28 cellular contexts compared by ENCODE assay signal in genomic region chr5:155935723-155936122, GRCh38.
"Had no signal": no experiment of that assay in that cellular context is flagged by ENCODE, and none has a peak within 500 bp of the region (broad histone marks: within the 10 kb centered on the region; RNA-seq: fewer than 3 reads in every experiment).

No MANE protein-coding gene starts in this region.

- H3K9me3 Mint-ChIP-seq: activated CD4-positive, alpha-beta T cell treated with anti-CD3 and anti-CD28 coated beads, Interleukin-2, amount 10 ng/mL, durations not matched to agents 24 days and 14 days; activated naive CD4-positive, alpha-beta T cell treated with anti-CD3 and anti-CD28 coated beads, Interleukin-2, amount 50 U/mL, for 24 hours; activated naive CD8-positive, alpha-beta T cell treated with anti-CD3 and anti-CD28 coated beads, Interleukin-2, amount 10 ng/mL, durations not matched to agents 7 days and 5 days; activated T-cell treated with anti-CD3 and anti-CD28 coated beads, Interleukin-2, amount 50 U/mL, for 24 hours; activated T-helper 2 cell treated with anti-CD3 and anti-CD28 coated beads, Interferon-gamma antibody, Interleukin-2, Interleukin-4, amounts not matched to agents 10 μg/mL and 5 μg/mL and 100 μg/mL, durations not matched to agents 14 hours and 24 hours and 36 hours had no signal

- H3K27ac Mint-ChIP-seq: activated CD4-positive, alpha-beta T cell treated with anti-CD3 and anti-CD28 coated beads, Interleukin-2, amount 10 ng/mL, durations not matched to agents 24 days and 14 days; activated CD8-positive, alpha-beta T cell treated with anti-CD3 and anti-CD28 coated beads, Interleukin-2, amount 10 ng/mL, durations not matched to agents 7 days and 5 days; activated naive CD4-positive, alpha-beta T cell treated with anti-CD3 and anti-CD28 coated beads, Interleukin-2, amount 50 U/mL, for 24 hours; activated naive CD8-positive, alpha-beta T cell treated with anti-CD3 and anti-CD28 coated beads, Interleukin-2, amount 10 ng/mL, durations not matched to agents 7 days and 5 days; activated T-cell treated with anti-CD3 and anti-CD28 coated beads, Interleukin-2, amount 50 U/mL, for 24 hours; activated T-helper 2 cell treated with anti-CD3 and anti-CD28 coated beads, Interferon-gamma antibody, Interleukin-2, Interleukin-4, amounts not matched to agents 10 μg/mL and 5 μg/mL and 100 μg/mL, durations not matched to agents 14 hours and 24 hours and 36 hours had no signal

- H3K4me1 Mint-ChIP-seq: activated CD4-positive, alpha-beta T cell treated with anti-CD3 and anti-CD28 coated beads, Interleukin-2, amount 10 ng/mL, durations not matched to agents 24 days and 14 days; activated naive CD4-positive, alpha-beta T cell treated with anti-CD3 and anti-CD28 coated beads, Interleukin-2, amount 50 U/mL, for 24 hours; activated naive CD8-positive, alpha-beta T cell treated with anti-CD3 and anti-CD28 coated beads, Interleukin-2, amount 10 ng/mL, durations not matched to agents 7 days and 5 days had no signal

- H3K4me3 Mint-ChIP-seq: activated CD4-positive, alpha-beta T cell treated with anti-CD3 and anti-CD28 coated beads, Interleukin-2, amount 10 ng/mL, durations not matched to agents 24 days and 14 days; activated CD8-positive, alpha-beta T cell treated with anti-CD3 and anti-CD28 coated beads, Interleukin-2, amount 10 ng/mL, durations not matched to agents 7 days and 5 days; activated naive CD4-positive, alpha-beta T cell treated with anti-CD3 and anti-CD28 coated beads, Interleukin-2, amount 50 U/mL, for 24 hours; activated naive CD8-positive, alpha-beta T cell treated with anti-CD3 and anti-CD28 coated beads, Interleukin-2, amount 10 ng/mL, durations not matched to agents 7 days and 5 days; activated T-cell treated with anti-CD3 and anti-CD28 coated beads, Interleukin-2, amount 50 U/mL, for 24 hours had no signal

- ATAC-seq: activated CD8-positive, alpha-beta T cell treated with anti-CD3 and anti-CD28 coated beads, Interleukin-2, amount 10 ng/mL, durations not matched to agents 7 days and 5 days; body of pancreas; K562; Panc1 had no signal

- H3K27me3 Mint-ChIP-seq: activated CD4-positive, alpha-beta T cell treated with anti-CD3 and anti-CD28 coated beads, Interleukin-2, amount 10 ng/mL, durations not matched to agents 24 days and 14 days had no signal

- H3K36me3 Mint-ChIP-seq: activated naive CD4-positive, alpha-beta T cell treated with anti-CD3 and anti-CD28 coated beads, Interleukin-2, amount 50 U/mL, for 24 hours; activated naive CD8-positive, alpha-beta T cell treated with anti-CD3 and anti-CD28 coated beads, Interleukin-2, amount 10 ng/mL, durations not matched to agents 7 days and 5 days had no signal

- DNase-seq: activated CD4-positive, alpha-beta T cell treated with anti-CD3 and anti-CD28 coated beads, Interleukin-2, amount 10 ng/mL, durations not matched to agents 24 days and 14 days; activated CD4-positive, alpha-beta T cell treated with anti-CD3 and anti-CD28 coated beads, Interleukin-2, amount 50 U/mL, for 48 hours; activated CD8-positive, alpha-beta T cell treated with anti-CD3 and anti-CD28 coated beads, Interleukin-2, amount 10 ng/mL, durations not matched to agents 7 days and 5 days; activated gamma-delta T cell; activated naive CD4-positive, alpha-beta T cell treated with Interleukin-2 at 50 U/mL for 16 hours; activated naive CD8-positive, alpha-beta T cell treated with anti-CD3 and anti-CD28 coated beads, Interleukin-2, amount 10 ng/mL, durations not matched to agents 7 days and 5 days; activated T-cell treated with anti-CD3 and anti-CD28 coated beads, Interleukin-2, amount 50 U/mL, for 24 hours; amygdala; body of pancreas; NCI-H1092 treated with DMSO at 0.1 percent for 48 hours; NCI-H1417; NCI-H146; NCI-H187 treated with DMSO at 0.1 percent for 48 hours; NCI-H2081; NCI-H2171 treated with DMSO at 0.1 percent for 48 hours; NCI-H2227 treated with DMSO at 0.1 percent for 48 hours; NCI-H446 treated with DMSO at 0.1 percent for 48 hours; NCI-H524; SIG-M5; SW 1271; T-helper 1 cell; T-helper 2 cell; T1000; WERI-Rb-1 had no signal
